ENCODE assay signal across 8 cellular contexts in the genomic region with DNA sequence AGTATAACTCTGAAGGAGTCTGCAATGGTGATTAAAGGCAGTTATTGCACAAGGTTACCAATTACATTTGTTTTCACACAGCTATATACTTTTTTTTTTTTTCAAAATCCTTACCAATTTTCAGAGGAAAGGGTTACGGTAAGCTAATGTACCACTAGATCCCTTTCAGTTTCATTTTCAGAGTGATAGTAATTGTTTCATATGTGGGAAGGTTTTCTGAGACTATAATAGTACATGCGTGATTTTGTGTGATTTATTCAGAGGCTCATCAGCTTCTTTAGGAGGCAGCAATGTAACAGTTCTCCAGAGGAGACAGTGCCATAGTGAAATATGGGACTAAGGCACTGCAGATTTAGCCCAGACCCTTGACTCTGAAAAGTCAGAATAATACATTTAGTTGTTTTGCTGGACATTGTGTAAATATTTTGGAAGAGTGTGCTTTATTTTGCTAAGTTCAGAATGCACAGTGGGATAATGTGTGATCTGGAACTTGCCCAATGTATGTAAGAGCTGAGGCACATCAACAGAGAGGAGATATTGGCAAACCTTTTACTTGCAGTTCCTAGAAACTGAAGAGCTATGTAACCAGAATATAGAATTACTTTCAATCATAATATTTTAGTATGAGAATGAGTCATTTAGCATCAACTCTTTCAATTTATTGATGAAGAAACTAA.
A peak's percentile ranks its signal among the peaks of the same experiment; 100 is the strongest.
DNase-seq lines count a peak whose midpoint lies in the region; ATAC-seq, FAIRE-seq and TF ChIP-seq lines count a peak whose summit lies in the region.

No MANE protein-coding gene starts in this region.

- peaks cover 7 to 13% of the 10 kb centered on the region in 2 donors for H3K4me1 Mint-ChIP-seq in natural killer cell treated with Interleukin-12 subunit alpha and Interleukin-12 subunit beta and Interleukin-15 and Interleukin-18, amount 100 ng/mL, for 72 hours (ENCODE audit: low read depth in 2 of 2)
- H3K4me1 Mint-ChIP-seq in endothelial cell (ENCODE audit: unreplicated experiment), result no peaks in the 10 kb centered on the region

- peak overlapping the region; percentile 69 to 71 for H3K27ac Mint-ChIP-seq in natural killer cell treated with Interleukin-12 subunit alpha and Interleukin-12 subunit beta and Interleukin-15 and Interleukin-18, amount 100 ng/mL, for 72 hours
- no peak overlapping the region for H3K27ac Mint-ChIP-seq in endothelial cell (ENCODE audit: unreplicated experiment)

- peak overlapping the region; percentile 44 for H3K4me3 ChIP-seq in SK-N-MC

- H3K9ac ChIP-seq in SK-N-MC (ENCODE audit: insufficient read length), result peak overlapping the region; percentile 39

- peaks cover 1% of the 10 kb centered on the region for H3K9me3 Mint-ChIP-seq in natural killer cell treated with Interleukin-12 subunit alpha and Interleukin-12 subunit beta and Interleukin-15 and Interleukin-18, amount 100 ng/mL, for 72 hours
- no peaks in the 10 kb centered on the region for H3K9me3 Mint-ChIP-seq in endothelial cell (ENCODE audit: unreplicated experiment)

- peak overlapping the region; percentile 88 for H3K27ac ChIP-seq in SK-N-MC

- FAIRE-seq in D721Med (lab: Jason Lieb, UNC), result no peak

- TF ChIP-seq CTCF in endothelial cell (IDR thresholded peaks at IDR 0.05; ENCODE audit: unreplicated experiment), result no peak
- no peak for TF ChIP-seq CTCF in D721Med (IDR thresholded peaks at IDR 0.05; ENCODE audit: insufficient read depth, missing control alignments)

- no peaks in the 10 kb centered on the region for H3K36me3 ChIP-seq in SK-N-MC (ENCODE audit: insufficient read depth, low read length)

- H3K36me3 Mint-ChIP-seq in natural killer cell treated with Interleukin-12 subunit alpha and Interleukin-12 subunit beta and Interleukin-15 and Interleukin-18, amount 100 ng/mL, for 72 hours, result no peaks in the 10 kb centered on the region
- H3K36me3 Mint-ChIP-seq in endothelial cell (ENCODE audit: low read depth, unreplicated experiment), result no peaks in the 10 kb centered on the region

- DNase-seq in SK-N-MC (ENCODE audit: low read depth, low spot score), result no peak
- DNase-seq in natural killer cell treated with Interleukin-12 subunit alpha and Interleukin-12 subunit beta and Interleukin-15 and Interleukin-18, amount 100 ng/mL, for 72 hours (ENCODE audit: low spot score), result no peak
- DNase-seq in HCEC 1CT, result no peak
- no peak for DNase-seq in endothelial cell (ENCODE audit: low spot score)
- DNase-seq in HuH-7 (ENCODE audit: low spot score), result no peak
- DNase-seq in D721Med (ENCODE audit: insufficient read length, low spot score), result no peak

- peak overlapping the region; percentile 83 for H3K4me3 Mint-ChIP-seq in natural killer cell treated with Interleukin-12 subunit alpha and Interleukin-12 subunit beta and Interleukin-15 and Interleukin-18, amount 100 ng/mL, for 72 hours
- no peak overlapping the region for H3K4me3 Mint-ChIP-seq in endothelial cell (ENCODE audit: unreplicated experiment)

- ATAC-seq in GM18873 (IDR thresholded peaks at IDR 0.05; ENCODE audit: low FRiP score, unreplicated experiment) (peak; percentile 84), HG02623 (IDR thresholded peaks at IDR 0.05; ENCODE audit: unreplicated experiment) (peak; percentile 87)
- peak; percentile 62 to 85 for ATAC-seq in natural killer cell treated with Interleukin-12 subunit alpha and Interleukin-12 subunit beta and Interleukin-15 and Interleukin-18, amount 100 ng/mL, for 72 hours

- no peaks in the 10 kb centered on the region for H3K9me3 ChIP-seq in SK-N-MC (ENCODE audit: low read depth, low read length)

- H3K27me3 Mint-ChIP-seq in natural killer cell treated with Interleukin-12 subunit alpha and Interleukin-12 subunit beta and Interleukin-15 and Interleukin-18, amount 100 ng/mL, for 72 hours, result no peaks in the 10 kb centered on the region
- H3K27me3 Mint-ChIP-seq in endothelial cell (ENCODE audit: unreplicated experiment), result no peaks in the 10 kb centered on the region
